Comparison of ENCODE assay signal across 24 cellular contexts in the genomic region with DNA sequence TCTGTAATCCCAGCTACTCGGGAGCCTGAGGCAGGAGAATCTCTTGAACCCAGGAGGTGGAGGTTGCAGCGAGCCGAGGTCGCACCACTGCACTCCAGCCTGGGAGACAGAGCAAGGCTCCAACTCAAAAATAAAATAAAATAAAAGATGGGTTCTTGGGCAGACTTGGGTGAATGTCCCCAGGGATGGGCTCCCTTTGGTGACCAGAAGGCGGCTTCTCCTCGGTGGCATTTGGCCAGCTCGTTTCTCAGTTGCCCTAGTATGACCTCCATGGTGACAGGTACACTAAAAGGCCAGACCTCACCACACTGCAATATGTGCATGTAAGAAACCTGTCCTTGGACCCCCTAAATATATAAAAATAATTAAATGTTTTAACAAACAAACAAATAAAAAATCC.
A peak's percentile ranks its signal among the peaks of the same experiment; 100 is the strongest.
DNase-seq lines count a peak whose midpoint lies in the region; ATAC-seq lines count a peak whose summit lies in the region.
"Had no signal": no experiment of that assay in that cellular context is flagged by ENCODE, and none has a peak within 500 bp of the region (broad histone marks: within the 10 kb centered on the region; RNA-seq: fewer than 3 reads in every experiment).

No MANE protein-coding gene starts in this region.

- H3K9me3 ChIP-seq in neuronal stem cell (replicated peaks in 1 of 2; ENCODE audit: control insufficient read depth in 2 of 2, insufficient read depth in 1 of 2, low read depth in 1 of 2, low read length in 2 of 2), result no peaks in the 10 kb centered on the region
- H3K9me3 ChIP-seq in CD8-positive, alpha-beta memory T cell (ENCODE audit: low read length), result no peaks in the 10 kb centered on the region
- H3K9me3 ChIP-seq: A549; BLaER1 treated with 17β-estradiol and CSF1 and Interleukin-3, amounts not matched to agents 10 nM and 100 nM had no signal

- H3K27me3 Mint-ChIP-seq in CD8-positive, alpha-beta memory T cell, result peaks cover 2 to 27% of the 10 kb centered on the region in 2 donors

- no peak for ATAC-seq in sciatic nerve
- ATAC-seq: A549; CD8-positive, alpha-beta T cell; GM12878 had no signal

- no peak overlapping the region for H3K4me3 ChIP-seq in neuronal stem cell (ENCODE audit: low read length in 2 of 2)
- H3K4me3 ChIP-seq in CD8-positive, alpha-beta memory T cell (ENCODE audit: low read length), result no peak overlapping the region
- H3K4me3 ChIP-seq: A549; BLaER1 treated with 17β-estradiol and CSF1 and Interleukin-3, amounts not matched to agents 10 nM and 100 nM; GM12878 had no signal

- no peak overlapping the region for H4K91ac ChIP-seq in neuronal stem cell (ENCODE audit: low read depth, low read length, poor library complexity)

- DNase-seq in NCI-H82 (lab: John Stamatoyannopoulos, UW) (peak; percentile 60), NCI-H82 treated with DMSO at 0.1 percent for 48 hours (lab: John Stamatoyannopoulos, UW; ENCODE audit: unreplicated experiment) (no peak), neuronal stem cell (ENCODE audit: low spot score) (no peak), sciatic nerve (ENCODE audit: low spot score) (peak; percentile 38), NCI-H2107 treated with DMSO at 0.1 percent for 48 hours (lab: John Stamatoyannopoulos, UW; ENCODE audit: unreplicated experiment) (no peak)
- no peak for DNase-seq in stimulated activated CD4-positive, alpha-beta T cell treated with anti-CD3 and anti-CD28 coated beads, Interleukin-15, amount 100 ng/mL, for 24 hours
- DNase-seq in CD8-positive, alpha-beta memory T cell, result no peak
- DNase-seq: AML-193; CD4-positive, alpha-beta T cell; CD8-positive, alpha-beta T cell; COR-L47; DMS 273 treated with DMSO at 0.1 percent for 48 hours; DMS153; DMS53; DMS79; DND-41; EL; GDM1 had no signal

- no peaks in the 10 kb centered on the region for H3K79me1 ChIP-seq in neuronal stem cell (ENCODE audit: low read depth, low read length)

- H4K8ac ChIP-seq in neuronal stem cell (ENCODE audit: low read depth, low read length), result no peak overlapping the region

- no peaks in the 10 kb centered on the region for H3K27me3 ChIP-seq in neuronal stem cell (ENCODE audit: control insufficient read depth in 3 of 3, insufficient read depth in 3 of 3, low read depth in 1 of 3, low read length in 3 of 3)
- H3K27me3 ChIP-seq in CD8-positive, alpha-beta memory T cell (ENCODE audit: insufficient read depth, low read length, poor library complexity, severe bottlenecking), result peaks cover 4% of the 10 kb centered on the region
- H3K27me3 ChIP-seq: BLaER1 treated with 17β-estradiol and CSF1 and Interleukin-3, amounts not matched to agents 10 nM and 100 nM had no signal

- CTCF ChIA-PET in CD8-positive, alpha-beta memory T cell (lab: Charles Lee), result no interaction called here

- no peak overlapping the region for H2BK12ac ChIP-seq in neuronal stem cell (ENCODE audit: low read length)

- H3K36me3 ChIP-seq in neuronal stem cell (replicated peaks in 1 of 2; ENCODE audit: control insufficient read depth in 2 of 2, insufficient read depth in 2 of 2, low read length in 2 of 2), result no peaks in the 10 kb centered on the region
- H3K36me3 ChIP-seq in CD8-positive, alpha-beta memory T cell (ENCODE audit: insufficient read depth, low read length), result no peaks in the 10 kb centered on the region
- H3K36me3 ChIP-seq: BLaER1 treated with 17β-estradiol and CSF1 and Interleukin-3, amounts not matched to agents 10 nM and 100 nM had no signal

- no peak overlapping the region for H2AFZ ChIP-seq in neuronal stem cell (ENCODE audit: low read length)

- H3K4me2 ChIP-seq in neuronal stem cell (ENCODE audit: insufficient read depth, low read length, poor library complexity, severe bottlenecking), result no peak overlapping the region
- H3K4me2 ChIP-seq: A549; BLaER1 treated with 17β-estradiol and CSF1 and Interleukin-3, amounts not matched to agents 10 nM and 100 nM had no signal

- H3K27ac ChIP-seq in neuronal stem cell (replicated peaks; ENCODE audit: low read length), result no peak overlapping the region
- no peak overlapping the region for H3K27ac ChIP-seq in CD8-positive, alpha-beta memory T cell (ENCODE audit: low read depth, low read length)
- H3K27ac ChIP-seq: 22Rv1; A549; BLaER1 treated with 17β-estradiol and CSF1 and Interleukin-3, amounts not matched to agents 10 nM and 100 nM; C4-2B had no signal

- H3K4me3 Mint-ChIP-seq in CD8-positive, alpha-beta memory T cell, result no peak overlapping the region
- H3K4me3 Mint-ChIP-seq: B cell; CD4-positive, alpha-beta T cell; CD8-positive, alpha-beta T cell had no signal

- no peak overlapping the region for H2BK15ac ChIP-seq in neuronal stem cell (ENCODE audit: low read length)

- H3K4me1 ChIP-seq in neuronal stem cell (ENCODE audit: control insufficient read depth in 2 of 2, insufficient read depth in 1 of 2, low read depth in 1 of 2, low read length in 2 of 2), result peaks cover 0 to 22% of the 10 kb centered on the region in 2 donors
- no peaks in the 10 kb centered on the region for H3K4me1 ChIP-seq in CD8-positive, alpha-beta memory T cell (ENCODE audit: insufficient read depth, low read length)
- H3K4me1 ChIP-seq: A549 had no signal

- H3K9ac ChIP-seq in neuronal stem cell (ENCODE audit: low read depth, low read length, poor library complexity), result no peak overlapping the region
- H3K9ac ChIP-seq: BLaER1 treated with 17β-estradiol and CSF1 and Interleukin-3, amounts not matched to agents 10 nM and 100 nM had no signal

- no peak overlapping the region for H3K14ac ChIP-seq in neuronal stem cell (ENCODE audit: low read length)

- H2BK120ac ChIP-seq in neuronal stem cell (ENCODE audit: low read depth, low read length), result no peak overlapping the region

- intact Hi-C loops in sciatic nerve (cut with DNase I), result loop anchor here (10.0 kb wide), 1 partner anchor 124 kb away; no protein-coding TSS in a partner anchor

- POLR2A ChIA-PET in CD8-positive, alpha-beta memory T cell (lab: Charles Lee), result no interaction called here

- H2AK5ac ChIP-seq in neuronal stem cell (ENCODE audit: low read depth, low read length), result peak overlapping the region; percentile 50

- no peak overlapping the region for H3K4ac ChIP-seq in neuronal stem cell (ENCODE audit: low read length)

- H3K18ac ChIP-seq in neuronal stem cell (ENCODE audit: low read length), result no peak overlapping the region

- no peaks in the 10 kb centered on the region for H3K9me3 Mint-ChIP-seq in CD8-positive, alpha-beta memory T cell
- H3K9me3 Mint-ChIP-seq: CD4-positive, alpha-beta T cell; CD8-positive, alpha-beta T cell had no signal

- H3K27ac Mint-ChIP-seq in CD8-positive, alpha-beta memory T cell, result no peak overlapping the region
- H3K27ac Mint-ChIP-seq: B cell; CD4-positive, alpha-beta T cell; CD8-positive, alpha-beta T cell had no signal

- WGBS in neuronal stem cell (ENCODE audit: extremely low coverage in 2 of 2, insufficient read length in 2 of 2, insufficient replicate concordance in 1 of 2), 2 donors, result no CpG with 5 or more reads among the region's 7 CpGs

- no peak overlapping the region for H2BK5ac ChIP-seq in neuronal stem cell (ENCODE audit: low read length)

- H3K4me1 Mint-ChIP-seq in CD8-positive, alpha-beta memory T cell, result peaks cover 0 to 2% (median 2%) of the 10 kb centered on the region in 3 donors

- no peak overlapping the region for H3K23ac ChIP-seq in neuronal stem cell (ENCODE audit: low read depth, low read length, poor library complexity)

- H3K36me3 Mint-ChIP-seq in CD8-positive, alpha-beta memory T cell, result no peaks in the 10 kb centered on the region
- H3K36me3 Mint-ChIP-seq: CD8-positive, alpha-beta T cell had no signal

Comparison
In these comparisons a context has a peak if more than half of its experiments do, and no peak if none do; other contexts are left out.
1. DNase-seq: peak in NCI-H82 (single experiment) and sciatic nerve (single experiment); none in NCI-H82 treated with DMSO at 0.1 percent for 48 hours (single experiment), neuronal stem cell (single experiment), stimulated activated CD4-positive, alpha-beta T cell treated with anti-CD3 and anti-CD28 coated beads, Interleukin-15, amount 100 ng/mL, for 24 hours (single experiment), CD8-positive, alpha-beta memory T cell (0 of 5) and NCI-H2107 treated with DMSO at 0.1 percent for 48 hours (single experiment).